ENCODE assay signal across 8 cellular contexts in genomic region chr19:2273356-2274184, GRCh38. TPM values are rescaled to one million over a fixed set of nuclear protein-coding genes. Genes with fewer than 3 reads are reported as not detected.
DNase-seq lines count a peak whose midpoint lies in the region; ATAC-seq, FAIRE-seq and TF ChIP-seq lines count a peak whose summit lies in the region.

No MANE protein-coding gene starts in this region.

- no peaks in the 10 kb centered on the region for H3K27me3 ChIP-seq in BJ (ENCODE audit: control insufficient read depth, insufficient read depth, low read length)

- H3K9ac ChIP-seq in kidney (ENCODE audit: low read length in 2 of 2) = peak overlapping the region in 1 of 2 donors; percentile 40

- H3K4me3 ChIP-seq in BJ (ENCODE audit: low read depth, low read length) (peak overlapping the region; percentile 32), WI38 (ENCODE audit: low read depth, low read length) (peak overlapping the region; percentile 41), cardiac fibroblast (replicated peaks in 1 of 2; ENCODE audit: low read depth in 2 of 2, low read length in 2 of 2) (peak overlapping the region; percentile 22 to 31), kidney (ENCODE audit: low read length in 2 of 2) (peak overlapping the region in 1 of 2 donors; percentile 37)

- no peak for FAIRE-seq in kidney (lab: Jason Lieb, UNC)

- ATAC-seq in GM21619 (IDR thresholded peaks at IDR 0.05; ENCODE audit: unreplicated experiment) = peak; percentile 30

- H3K9me3 ChIP-seq in kidney (ENCODE audit: control insufficient read depth in 1 of 2, low read length in 2 of 2) = no peaks in the 10 kb centered on the region

- TF ChIP-seq CTCF in BJ (IDR thresholded peaks at IDR 0.05; ENCODE audit: insufficient read depth, low read depth, low read length) (peak; percentile 84), WI38 (IDR thresholded peaks at IDR 0.05; ENCODE audit: low read depth, low read length) (peak; percentile 87), cardiac fibroblast (IDR thresholded peaks at IDR 0.05; ENCODE audit: low read depth, low read length) (peak; percentile 63), kidney (IDR thresholded peaks at IDR 0.05; ENCODE audit: borderline replicate concordance, extremely low read depth, insufficient read depth) (peak; percentile 90)

- H3K4me1 ChIP-seq in kidney (ENCODE audit: control insufficient read depth in 1 of 2, insufficient read depth in 1 of 2, low read depth in 1 of 2, low read length in 2 of 2) = peaks cover 4 to 20% of the 10 kb centered on the region in 2 donors

- CTCF ChIA-PET in BJ (lab: Yijun Ruan, JAX) = interaction anchor here (1.0 to 5.9 kb wide), 14 partner anchors 13 to 149 kb away, joined by 3 to 34 read pairs (median 5); no protein-coding TSS in a partner anchor

- DNase-seq in BJ (ENCODE audit: low read depth) (no peak), NCI-H2029 treated with DMSO at 0.1 percent for 48 hours (lab: John Stamatoyannopoulos, UW) (peak; percentile 62), cardiac fibroblast (ENCODE audit: low read depth in 2 of 2) (peak; percentile 80 to 81), kidney (peak; percentile 93), amniotic stem cell (lab: John Stamatoyannopoulos, UW) (no peak)
- DNase-seq in stimulated activated CD4-positive, alpha-beta T cell treated with anti-CD3 and anti-CD28 coated beads, Interleukin-1b, Interleukin-23, amount 100 ng/mL, for 1 hour (ENCODE audit: low read depth in 2 of 2) = peak; percentile 45 to 59

- intact Hi-C loops in kidney (cut with DNase I) = no loop called here

- peaks cover 22% of the 10 kb centered on the region for H3K36me3 ChIP-seq in BJ (ENCODE audit: control insufficient read depth, insufficient read depth, low read length)
- peaks cover 0 to 14% of the 10 kb centered on the region in 2 donors for H3K36me3 ChIP-seq in kidney (ENCODE audit: control insufficient read depth in 1 of 2, insufficient read depth in 2 of 2, low read length in 2 of 2)

- POLR2A ChIA-PET in BJ (lab: Charles Lee) = no interaction called here

- peak overlapping the region; percentile 43 to 47 for H3K27ac ChIP-seq in kidney (ENCODE audit: low read depth in 2 of 2, low read length in 2 of 2)

RNA-seq across cellular contexts. Expression of gene PEAK3, which starts 8.4 kb away (rescaled TPM):
- polyA plus RNA-seq in BJ (2011; rRNA removed) = not detected in 2 replicates
- 0.10 TPM in 1 of 2 replicates, not detected in the other for polyA minus RNA-seq in BJ (2011; rRNA and poly(A)+ RNA removed)
- total RNA-seq in kidney = 2.1 TPM
- not detected for polyA plus RNA-seq in kidney (ENCODE audit: insufficient read depth, low read depth, low replicate concordance)

RNA-seq across cellular contexts. Expression of gene JSRP1, which starts 17.4 kb away (rescaled TPM):
- polyA plus RNA-seq in BJ (2011; rRNA removed) (not detected in 2 replicates), kidney (ENCODE audit: insufficient read depth, low read depth, low replicate concordance) (0.37 TPM)
- polyA minus RNA-seq in BJ (2011; rRNA and poly(A)+ RNA removed) = not detected in 2 replicates
- 5.0 TPM for total RNA-seq in kidney

RNA-seq across cellular contexts. Expression of gene AMH, which starts 24.4 kb away (rescaled TPM):
- 0.59 and 0.66 TPM in 2 replicates for polyA plus RNA-seq in BJ (2011; rRNA removed)
- polyA minus RNA-seq in BJ (2011; rRNA and poly(A)+ RNA removed) = 0.31 TPM in 1 of 2 replicates, not detected in the other
- total RNA-seq in kidney = 1.0 TPM
- polyA plus RNA-seq in kidney (ENCODE audit: insufficient read depth, low read depth, low replicate concordance) = 0.60 TPM

RNA-seq across cellular contexts. Expression of gene LINGO3, which starts 34.4 kb away (rescaled TPM):
- polyA plus RNA-seq in BJ (2011; rRNA removed) = not detected in 2 replicates
- polyA minus RNA-seq in BJ (2011; rRNA and poly(A)+ RNA removed) = not detected in 2 replicates
- total RNA-seq in kidney = 0.09 TPM
- polyA plus RNA-seq in kidney (ENCODE audit: insufficient read depth, low read depth, low replicate concordance) = not detected

RNA-seq across cellular contexts. Expression of gene SF3A2, which starts 36.9 kb away (rescaled TPM):
- 8.9 and 12.2 TPM in 2 replicates for polyA plus RNA-seq in BJ (2011; rRNA removed)
- polyA minus RNA-seq in BJ (2011; rRNA and poly(A)+ RNA removed) = 11.3 and 20.2 TPM in 2 replicates
- total RNA-seq in kidney = 64.1 TPM
- 25.7 TPM for polyA plus RNA-seq in kidney (ENCODE audit: insufficient read depth, low read depth, low replicate concordance)

Comparison
In these comparisons a context has a peak if more than half of its experiments do, and no peak if none do; other contexts are left out.
1. DNase-seq: peak in NCI-H2029 treated with DMSO at 0.1 percent for 48 hours (single experiment), cardiac fibroblast (2 of 2), kidney (single experiment) and stimulated activated CD4-positive, alpha-beta T cell treated with anti-CD3 and anti-CD28 coated beads, Interleukin-1b, Interleukin-23, amount 100 ng/mL, for 1 hour (2 of 2); none in BJ (single experiment) and amniotic stem cell (single experiment).
2. Peak in every context shown above with its lines, with median percentiles within 50 percentile points of each other: CTCF ChIP-seq.